In the genomic region with DNA sequence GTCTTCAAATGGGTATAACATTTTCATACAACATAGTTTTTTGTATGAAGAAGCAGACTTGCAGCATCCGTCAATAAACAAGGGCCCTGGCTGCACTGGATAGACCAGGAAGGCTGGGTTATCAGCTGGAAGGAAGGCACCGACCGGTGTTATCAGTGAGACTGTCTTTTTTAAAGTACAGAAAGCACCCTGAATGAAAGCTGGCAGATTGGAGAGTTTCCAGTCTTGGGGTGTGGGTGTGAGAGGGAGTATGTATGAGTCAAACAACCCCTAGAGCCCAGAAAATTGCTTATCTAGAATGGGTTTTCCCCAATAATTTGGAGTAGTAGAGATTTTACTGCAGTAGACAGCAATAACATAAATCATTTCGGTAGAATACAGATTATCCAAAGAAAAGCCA, we compare ENCODE assay signal across 13 cellular contexts. TPM values are rescaled to one million over a fixed set of nuclear protein-coding genes. Genes with fewer than 3 reads are reported as not detected.
DNase-seq lines count a peak whose midpoint lies in the region; ATAC-seq and TF ChIP-seq lines count a peak whose summit lies in the region.
"Had no signal": no experiment of that assay in that cellular context is flagged by ENCODE, and none has a peak within 500 bp of the region (broad histone marks: within the 10 kb centered on the region; RNA-seq: fewer than 3 reads in every experiment).

No MANE protein-coding gene starts in this region.

- intact Hi-C loops in sciatic nerve (cut with DNase I) = no loop called here

- no peak overlapping the region for H3K4me3 ChIP-seq in CD4-positive, CD25-positive, alpha-beta regulatory T cell (ENCODE audit: low read depth, low read length)
- H3K4me3 ChIP-seq: neural progenitor cell, SJSA1, suprapubic skin had no signal

- DNase-seq in CD4-positive, CD25-positive, alpha-beta regulatory T cell = peak in 1 of 3 donors; percentile 23
- no peak for DNase-seq in activated T-cell treated with anti-CD3 and anti-CD28 coated beads, Interleukin-2, amount 50 U/mL, for 4 hours
- no peak for DNase-seq in omental fat pad (ENCODE audit: low spot score)
- DNase-seq in ACHN = no peak
- DNase-seq in sciatic nerve (ENCODE audit: low spot score) = no peak
- no peak for DNase-seq in amniotic stem cell (lab: John Stamatoyannopoulos, UW)
- DNase-seq: MV-4-11, NCI-H748 treated with DMSO at 0.1 percent for 48 hours had no signal

- no peaks in the 10 kb centered on the region for H3K27me3 Mint-ChIP-seq in CD4-positive, CD25-positive, alpha-beta regulatory T cell
- no peaks in the 10 kb centered on the region for H3K27me3 Mint-ChIP-seq in activated T-cell treated with anti-CD3 and anti-CD28 coated beads, Interleukin-2, amount 50 U/mL, for 4 hours (ENCODE audit: low read depth)

- no peaks in the 10 kb centered on the region for H3K27me3 ChIP-seq in CD4-positive, CD25-positive, alpha-beta regulatory T cell (ENCODE audit: control insufficient read depth, insufficient read depth, low read length)
- H3K27me3 ChIP-seq: neural progenitor cell, SJSA1, suprapubic skin had no signal

- peaks cover 29 to 47% (median 39%) of the 10 kb centered on the region in 4 donors for H3K4me1 Mint-ChIP-seq in CD4-positive, CD25-positive, alpha-beta regulatory T cell
- peaks cover 43% of the 10 kb centered on the region for H3K4me1 Mint-ChIP-seq in activated T-cell treated with anti-CD3 and anti-CD28 coated beads, Interleukin-2, amount 50 U/mL, for 4 hours (ENCODE audit: low read depth)
- H3K4me1 Mint-ChIP-seq: neural progenitor cell had no signal

- no peak for ATAC-seq in CD4-positive, CD25-positive, alpha-beta regulatory T cell (ENCODE audit: low read depth in 2 of 2)
- ATAC-seq in HG02884 (IDR thresholded peaks at IDR 0.05; ENCODE audit: unreplicated experiment) (peak; percentile 47), omental fat pad (ENCODE audit: low FRiP score) (peak; percentile 85), GM19397 (IDR thresholded peaks at IDR 0.05; ENCODE audit: unreplicated experiment) (no peak), sciatic nerve (no peak)
- peak; percentile 75 to 83 for ATAC-seq in activated T-cell treated with anti-CD3 and anti-CD28 coated beads, Interleukin-2, amount 50 U/mL, for 4 hours

- peak overlapping the region in 3 of 4 donors; percentile 3 to 39 (median 12) for H3K4me3 Mint-ChIP-seq in CD4-positive, CD25-positive, alpha-beta regulatory T cell
- H3K4me3 Mint-ChIP-seq in activated T-cell treated with anti-CD3 and anti-CD28 coated beads, Interleukin-2, amount 50 U/mL, for 4 hours = peak overlapping the region; percentile 50
- H3K4me3 Mint-ChIP-seq: neural progenitor cell had no signal

- no peaks in the 10 kb centered on the region for H3K36me3 Mint-ChIP-seq in CD4-positive, CD25-positive, alpha-beta regulatory T cell
- H3K36me3 Mint-ChIP-seq in activated T-cell treated with anti-CD3 and anti-CD28 coated beads, Interleukin-2, amount 50 U/mL, for 4 hours (ENCODE audit: insufficient read depth) = peaks cover 2% of the 10 kb centered on the region
- H3K36me3 Mint-ChIP-seq: neural progenitor cell had no signal

- H3K27ac Mint-ChIP-seq in CD4-positive, CD25-positive, alpha-beta regulatory T cell = peak overlapping the region; percentile 64 to 78 (median 68)
- H3K27ac Mint-ChIP-seq: neural progenitor cell had no signal

- TF ChIP-seq CTCF in omental fat pad (IDR thresholded peaks at IDR 0.05) = no peak

- H3K4me1 ChIP-seq in CD4-positive, CD25-positive, alpha-beta regulatory T cell (ENCODE audit: control insufficient read depth, insufficient read depth, low read length, poor library complexity, severe bottlenecking) = peaks cover 25% of the 10 kb centered on the region
- H3K4me1 ChIP-seq: neural progenitor cell, SJSA1 had no signal

- no peak overlapping the region for H3K27ac ChIP-seq in CD4-positive, CD25-positive, alpha-beta regulatory T cell (ENCODE audit: insufficient read depth, low read length, poor library complexity, severe bottlenecking)
- H3K27ac ChIP-seq: neural progenitor cell, SJSA1, suprapubic skin had no signal

- H3K9me3 Mint-ChIP-seq in CD4-positive, CD25-positive, alpha-beta regulatory T cell = no peaks in the 10 kb centered on the region
- H3K9me3 Mint-ChIP-seq in activated T-cell treated with anti-CD3 and anti-CD28 coated beads, Interleukin-2, amount 50 U/mL, for 4 hours = no peaks in the 10 kb centered on the region
- H3K9me3 Mint-ChIP-seq: neural progenitor cell had no signal

- in situ Hi-C loops in ACHN (cut with HindIII; ENCODE audit: low pct_ligation_motif_present, low pct_unique_long_range_greater_than_20kb, low sequenced_read_pairs) = no loop called here

- H3K9me3 ChIP-seq in CD4-positive, CD25-positive, alpha-beta regulatory T cell (ENCODE audit: control insufficient read depth in 2 of 2, low read length in 2 of 2) = no peaks in the 10 kb centered on the region
- H3K9me3 ChIP-seq: SJSA1, suprapubic skin had no signal

- H3K36me3 ChIP-seq in CD4-positive, CD25-positive, alpha-beta regulatory T cell (ENCODE audit: control insufficient read depth, insufficient read depth, low read length) = no peaks in the 10 kb centered on the region
- H3K36me3 ChIP-seq: neural progenitor cell, SJSA1, suprapubic skin had no signal

RNA-seq across cellular contexts. Expression of gene TXLNB, which starts 42.4 kb away (rescaled TPM):
- total RNA-seq in CD4-positive, CD25-positive, alpha-beta regulatory T cell = 0.47 TPM
- polyA plus RNA-seq in CD4-positive, CD25-positive, alpha-beta regulatory T cell = under 1 TPM; 0.16 to 0.31 (median 0.21) TPM
- under 1 TPM in 2 of 3 donors, not detected in 1; 0.08 to 0.11 TPM for total RNA-seq in activated T-cell treated with anti-CD3 and anti-CD28 coated beads, Interleukin-2, amount 50 U/mL, for 4 hours
- total RNA-seq in omental fat pad (1 to 10 TPM in 3 of 4 donors, under 1 TPM in 1; 0.37 to 1.4 (median 1.2) TPM), sciatic nerve (1.7 TPM)
- total RNA-seq: SJSA1 had no signal

Comparison
In these comparisons a context has a peak if more than half of its experiments do, and no peak if none do; other contexts are left out.
1. ATAC-seq: peak in HG02884 (single experiment), activated T-cell treated with anti-CD3 and anti-CD28 coated beads, Interleukin-2, amount 50 U/mL, for 4 hours (2 of 2) and omental fat pad (single experiment); none in CD4-positive, CD25-positive, alpha-beta regulatory T cell (0 of 2), GM19397 (single experiment) and sciatic nerve (single experiment).